14 cellular contexts compared by ENCODE assay signal in the genomic region with DNA sequence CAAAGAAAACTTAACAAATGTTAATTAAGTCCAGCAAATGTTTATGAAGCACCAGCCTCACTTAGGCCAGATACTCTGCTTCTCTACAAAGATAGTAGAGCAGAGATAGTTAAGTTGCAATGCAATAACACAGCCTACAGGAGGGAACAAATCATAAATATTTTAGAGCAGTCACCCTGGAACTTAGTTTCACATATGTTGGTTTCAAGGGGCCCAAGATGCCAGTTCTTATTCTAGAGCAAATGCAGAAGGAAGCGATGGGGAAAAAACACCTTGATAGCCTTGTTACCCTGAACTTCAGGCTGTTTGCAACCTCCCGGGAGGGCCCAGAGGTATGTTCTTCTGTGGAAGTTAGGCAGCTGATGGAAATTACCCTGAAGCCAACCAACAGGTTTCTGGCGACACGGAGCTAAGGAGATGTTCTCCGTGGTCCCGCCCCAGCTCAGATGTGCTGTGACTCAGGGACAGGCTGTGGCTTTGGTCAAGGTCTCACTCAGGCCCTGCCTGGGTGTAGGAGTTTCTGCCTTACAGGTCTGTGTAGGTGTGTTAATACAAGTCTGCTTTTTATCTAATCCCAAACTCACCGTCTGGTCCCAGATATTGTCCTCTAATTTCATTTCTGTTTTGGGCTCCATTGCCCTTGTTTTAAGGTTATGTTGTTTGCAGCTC. TPM values are rescaled to one million over a fixed set of nuclear protein-coding genes. Genes with fewer than 3 reads are reported as not detected.
DNase-seq lines count a peak whose midpoint lies in the region; ATAC-seq, FAIRE-seq and TF ChIP-seq lines count a peak whose summit lies in the region.
"Had no signal": no experiment of that assay in that cellular context is flagged by ENCODE, and none has a peak within 500 bp of the region (broad histone marks: within the 10 kb centered on the region; RNA-seq: fewer than 3 reads in every experiment).

No MANE protein-coding gene starts in this region.

- no peak for TF ChIP-seq CTCF in activated CD8-positive, alpha-beta T cell treated with anti-CD3 and anti-CD28 coated beads for 36 hours (IDR thresholded peaks at IDR 0.05)
- TF ChIP-seq CTCF in esophagus squamous epithelium (IDR thresholded peaks at IDR 0.05): no peak

- H3K27me3 Mint-ChIP-seq in activated CD8-positive, alpha-beta T cell treated with anti-CD3 and anti-CD28 coated beads for 36 hours: peaks cover 31% of the 10 kb centered on the region
- peaks cover 38% of the 10 kb centered on the region for H3K27me3 Mint-ChIP-seq in activated CD8-positive, alpha-beta T cell treated with anti-CD3 and anti-CD28 coated beads, Interleukin-2, amount 10 ng/mL, durations not matched to agents 7 days and 5 days (ENCODE audit: low read depth)

- no peak overlapping the region for H3K4me3 Mint-ChIP-seq in activated CD8-positive, alpha-beta T cell treated with anti-CD3 and anti-CD28 coated beads for 36 hours
- no peak overlapping the region for H3K4me3 Mint-ChIP-seq in activated CD8-positive, alpha-beta T cell treated with anti-CD3 and anti-CD28 coated beads, Interleukin-2, amount 10 ng/mL, durations not matched to agents 7 days and 5 days

- H3K9ac ChIP-seq in SK-N-MC (ENCODE audit: insufficient read length) (no peak overlapping the region), skeletal muscle tissue (ENCODE audit: low read depth in 1 of 3, low read length in 3 of 3) (peak overlapping the region in 2 of 3 donors; percentile 4 to 20)

- ATAC-seq in activated CD8-positive, alpha-beta T cell treated with anti-CD3 and anti-CD28 coated beads for 36 hours: no peak
- ATAC-seq in activated CD8-positive, alpha-beta T cell treated with anti-CD3 and anti-CD28 coated beads, Interleukin-2, amount 10 ng/mL, durations not matched to agents 7 days and 5 days: no peak
- ATAC-seq in GM18873 (IDR thresholded peaks at IDR 0.05; ENCODE audit: low FRiP score, unreplicated experiment): no peak

- H3K9me3 ChIP-seq in SK-N-MC (ENCODE audit: low read depth, low read length) (no peaks in the 10 kb centered on the region), esophagus squamous epithelium (no peaks in the 10 kb centered on the region), skeletal muscle tissue (ENCODE audit: control insufficient read depth in 3 of 3, low read length in 3 of 3) (no peaks in the 10 kb centered on the region)
- H3K9me3 ChIP-seq: vagina had no signal

- intact Hi-C loops in activated CD8-positive, alpha-beta T cell treated with anti-CD3 and anti-CD28 coated beads for 36 hours (cut with micrococcal nuclease): no loop called here
- intact Hi-C loops in esophagus squamous epithelium (cut with DNase I): no loop called here

- 67 to 87% methylated on average over 7 of the region's 7 CpGs for WGBS in esophagus squamous epithelium, 2 donors

- no peak overlapping the region for H3K27ac Mint-ChIP-seq in activated CD8-positive, alpha-beta T cell treated with anti-CD3 and anti-CD28 coated beads for 36 hours
- no peak overlapping the region for H3K27ac Mint-ChIP-seq in activated CD8-positive, alpha-beta T cell treated with anti-CD3 and anti-CD28 coated beads, Interleukin-2, amount 10 ng/mL, durations not matched to agents 7 days and 5 days

- H3K36me3 ChIP-seq in SK-N-MC (ENCODE audit: insufficient read depth, low read length) (no peaks in the 10 kb centered on the region), esophagus squamous epithelium (no peaks in the 10 kb centered on the region), skeletal muscle tissue (ENCODE audit: control insufficient read depth in 3 of 3, insufficient read depth in 3 of 3, low read length in 3 of 3) (no peaks in the 10 kb centered on the region)
- H3K36me3 ChIP-seq: vagina had no signal

- H3K4me1 Mint-ChIP-seq in activated CD8-positive, alpha-beta T cell treated with anti-CD3 and anti-CD28 coated beads for 36 hours (ENCODE audit: low read depth): peaks cover 18% of the 10 kb centered on the region
- peaks cover 20% of the 10 kb centered on the region for H3K4me1 Mint-ChIP-seq in activated CD8-positive, alpha-beta T cell treated with anti-CD3 and anti-CD28 coated beads, Interleukin-2, amount 10 ng/mL, durations not matched to agents 7 days and 5 days (ENCODE audit: low read depth)

- CTCF ChIA-PET in activated CD8-positive, alpha-beta T cell treated with anti-CD3 and anti-CD28 coated beads for 36 hours (lab: Charles Lee): interaction anchor here (1.1 kb wide), 1 partner anchor 67 kb away, joined by 3 read pairs; no protein-coding TSS in a partner anchor
- CTCF ChIA-PET in activated CD8-positive, alpha-beta T cell treated with anti-CD3 and anti-CD28 coated beads, Interleukin-2, amount 10 ng/mL, durations not matched to agents 7 days and 5 days (lab: Charles Lee): no interaction called here

- no peaks in the 10 kb centered on the region for H3K27me3 ChIP-seq in esophagus squamous epithelium
- H3K27me3 ChIP-seq in skeletal muscle tissue (ENCODE audit: control insufficient read depth in 3 of 3, insufficient read depth in 3 of 3, low read length in 3 of 3): no peaks in the 10 kb centered on the region
- H3K27me3 ChIP-seq: vagina had no signal

- H3K4me3 ChIP-seq in SK-N-MC: peak overlapping the region; percentile 30
- no peak overlapping the region for H3K4me3 ChIP-seq in esophagus squamous epithelium
- H3K4me3 ChIP-seq in skeletal muscle tissue (ENCODE audit: low read length in 3 of 3): no peak overlapping the region
- H3K4me3 ChIP-seq: vagina had no signal

- H3K27ac ChIP-seq in SK-N-MC (peak overlapping the region; percentile 71), esophagus squamous epithelium (peak overlapping the region; percentile 19 to 96 (median 68)), skeletal muscle tissue (ENCODE audit: low read depth, low read length) (no peak overlapping the region)
- H3K27ac ChIP-seq: vagina had no signal

- POLR2A ChIA-PET in activated CD8-positive, alpha-beta T cell treated with anti-CD3 and anti-CD28 coated beads for 36 hours (lab: Charles Lee): no interaction called here
- POLR2A ChIA-PET in activated CD8-positive, alpha-beta T cell treated with anti-CD3 and anti-CD28 coated beads, Interleukin-2, amount 10 ng/mL, durations not matched to agents 7 days and 5 days (lab: Charles Lee): no interaction called here

- H3K4me1 ChIP-seq in esophagus squamous epithelium (peaks cover 18 to 88% (median 35%) of the 10 kb centered on the region in 3 donors), skeletal muscle tissue (ENCODE audit: control insufficient read depth in 3 of 3, insufficient read depth in 3 of 3, low read length in 3 of 3) (peaks cover 41 to 65% (median 45%) of the 10 kb centered on the region in 3 donors)

- DNase-seq in activated CD8-positive, alpha-beta T cell treated with anti-CD3 and anti-CD28 coated beads for 36 hours: peak; percentile 26
- DNase-seq in activated CD8-positive, alpha-beta T cell treated with anti-CD3 and anti-CD28 coated beads, Interleukin-2, amount 10 ng/mL, durations not matched to agents 7 days and 5 days: no peak
- DNase-seq in SK-N-MC (ENCODE audit: low read depth, low spot score) (no peak), esophagus squamous epithelium (lab: John Stamatoyannopoulos, UW) (no peak), GM12892 (ENCODE audit: insufficient read length) (no peak)
- no peak for DNase-seq in central memory CD4-positive, alpha-beta T cell
- DNase-seq: activated CD8-positive, alpha-beta memory T cell treated with anti-CD3 and anti-CD28 coated beads, Interleukin-2, amount 50 U/mL, for 48 hours; amniotic stem cell; DMS153; NCI-H524 treated with DMSO at 0.1 percent for 48 hours; SHP77 had no signal

- no peak for TF ChIP-seq POLR2A in esophagus squamous epithelium (IDR thresholded peaks at IDR 0.05)
- no peak for TF ChIP-seq POLR2A in GM12892 (IDR thresholded peaks at IDR 0.05; ENCODE audit: low read depth, low read length)

- H3K36me3 Mint-ChIP-seq in activated CD8-positive, alpha-beta T cell treated with anti-CD3 and anti-CD28 coated beads for 36 hours (ENCODE audit: low read depth): no peaks in the 10 kb centered on the region
- H3K36me3 Mint-ChIP-seq in activated CD8-positive, alpha-beta T cell treated with anti-CD3 and anti-CD28 coated beads, Interleukin-2, amount 10 ng/mL, durations not matched to agents 7 days and 5 days (ENCODE audit: low read depth): no peaks in the 10 kb centered on the region

- no peaks in the 10 kb centered on the region for H3K9me3 Mint-ChIP-seq in activated CD8-positive, alpha-beta T cell treated with anti-CD3 and anti-CD28 coated beads for 36 hours
- no peaks in the 10 kb centered on the region for H3K9me3 Mint-ChIP-seq in activated CD8-positive, alpha-beta T cell treated with anti-CD3 and anti-CD28 coated beads, Interleukin-2, amount 10 ng/mL, durations not matched to agents 7 days and 5 days (ENCODE audit: insufficient read depth)

- no peak for FAIRE-seq in GM12892 (lab: Jason Lieb, UNC)

RNA-seq across cellular contexts. Expression of a gene that starts 3.8 kb away (rescaled TPM):
- 1 to 10 TPM; 3.2 to 3.5 TPM for total RNA-seq in activated CD8-positive, alpha-beta T cell treated with anti-CD3 and anti-CD28 coated beads for 36 hours
- 1 to 10 TPM; 1.3 to 2.1 TPM for total RNA-seq in activated CD8-positive, alpha-beta T cell treated with anti-CD3 and anti-CD28 coated beads, Interleukin-2, amount 10 ng/mL, durations not matched to agents 7 days and 5 days
- 10 to 100 TPM in 2 of 4 donors, 1 to 10 TPM in 2; 4.7 to 24.2 (median 10.2) TPM for total RNA-seq in esophagus squamous epithelium
- total RNA-seq in skeletal muscle tissue: 16.7 TPM
- 4.1 TPM for polyA plus RNA-seq in GM12892 (2012; ENCODE audit: missing spikeins)
